Comparison of ENCODE assay signal across 14 cellular contexts in genomic region chr18:74632856-74633255, GRCh38.
"Had no signal": no experiment of that assay in that cellular context is flagged by ENCODE, and none has a peak within 500 bp of the region (broad histone marks: within the 10 kb centered on the region; RNA-seq: fewer than 3 reads in every experiment).

No MANE protein-coding gene starts in this region.

- H3K4me3 ChIP-seq: hepatocyte, neural progenitor cell, pancreas, testis had no signal

- H3K27ac ChIP-seq: neural progenitor cell, pancreas, testis had no signal

- DNase-seq: activated gamma-delta T cell treated with Interleukin-2 at 50 U/mL for 16 hours; anterior cingulate cortex; cerebellar nuclear complex; left ventricle myocardium superior; mesendoderm; pancreas; stimulated activated CD4-positive, alpha-beta T cell treated with anti-CD3 and anti-CD28 coated beads, Interleukin-4, amount 100 ng/mL, for 1 hour; stimulated activated CD8-positive, alpha-beta memory T cell treated with anti-CD3 and anti-CD28 coated beads, Interleukin-4, amount 100 ng/mL, for 48 hours; stimulated activated naive CD8-positive, alpha-beta T cell treated with anti-CD3 and anti-CD28 coated beads, Interleukin-15, Interleukin-2, amounts not matched to agents 100 U/mL and 50 U/mL, for 24 hours; testis had no signal

- H3K4me3 Mint-ChIP-seq: dendritic cell treated with granulocyte-macrophage colony-stimulating factor and Interleukin-4, amounts not matched to agents 40 ng/mL and 50 ng/mL, for 4 days; neural progenitor cell had no signal

- H3K4me1 Mint-ChIP-seq: neural progenitor cell had no signal

- H3K36me3 ChIP-seq: neural progenitor cell had no signal

- H3K9me3 ChIP-seq: pancreas, testis had no signal

- H2AFZ ChIP-seq: hepatocyte, neural progenitor cell had no signal

- H3K27me3 Mint-ChIP-seq: dendritic cell treated with granulocyte-macrophage colony-stimulating factor and Interleukin-4, amounts not matched to agents 40 ng/mL and 50 ng/mL, for 4 days had no signal

- ATAC-seq: activated CD4-positive, CD25-positive, alpha-beta regulatory T cell treated with anti-CD3 and anti-CD28 coated beads, Interleukin-2, amount 50 U/mL, for 24 hours; left ventricle myocardium superior; pancreas; stimulated activated naive CD8-positive, alpha-beta T cell treated with anti-CD3 and anti-CD28 coated beads, Interleukin-15, Interleukin-2, amounts not matched to agents 100 U/mL and 50 U/mL, for 24 hours had no signal

- H3K4me2 ChIP-seq: hepatocyte, neural progenitor cell had no signal

- H3K9me3 Mint-ChIP-seq: dendritic cell treated with granulocyte-macrophage colony-stimulating factor and Interleukin-4, amounts not matched to agents 40 ng/mL and 50 ng/mL, for 4 days; neural progenitor cell had no signal

- H3K27me3 ChIP-seq: hepatocyte, neural progenitor cell, pancreas, testis had no signal

- H3K4me1 ChIP-seq: neural progenitor cell, pancreas, testis had no signal

- H3K27ac Mint-ChIP-seq: dendritic cell treated with granulocyte-macrophage colony-stimulating factor and Interleukin-4, amounts not matched to agents 40 ng/mL and 50 ng/mL, for 4 days; neural progenitor cell had no signal
